ENCODE assay signal across 20 cellular contexts in the genomic region with DNA sequence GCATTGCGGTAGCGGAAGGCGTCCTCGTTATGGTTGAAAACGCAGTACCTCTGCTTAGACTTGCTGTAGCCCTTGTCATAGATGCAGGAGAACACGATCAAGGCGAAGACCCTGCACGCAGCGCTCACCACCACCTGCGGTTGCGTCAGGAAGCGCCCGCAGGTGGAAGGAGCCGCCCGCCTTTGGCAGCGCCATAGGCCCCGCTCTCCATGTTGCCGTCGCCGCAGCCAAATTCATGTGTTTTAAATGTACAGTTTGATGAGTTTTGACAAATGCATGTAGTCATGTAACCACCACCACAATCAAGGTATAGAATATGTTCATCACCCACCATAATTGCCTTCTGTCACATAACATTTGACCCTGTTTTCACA.
A peak's percentile ranks its signal among the peaks of the same experiment; 100 is the strongest.
DNase-seq lines count a peak whose midpoint lies in the region; ATAC-seq and TF ChIP-seq lines count a peak whose summit lies in the region.
"Had no signal": no experiment of that assay in that cellular context is flagged by ENCODE, and none has a peak within 500 bp of the region (broad histone marks: within the 10 kb centered on the region; RNA-seq: fewer than 3 reads in every experiment).

No MANE protein-coding gene starts in this region.

- no peaks in the 10 kb centered on the region for H3K79me2 ChIP-seq in mammary epithelial cell (ENCODE audit: insufficient read depth, low read length)
- no peaks in the 10 kb centered on the region for H3K79me2 ChIP-seq in Karpas-422 (ENCODE audit: low read length)

- POLR2A ChIA-PET in MCF 10A (lab: Yijun Ruan, JAX): no interaction called here

- H3K9me2 ChIP-seq in Karpas-422 (replicated peaks; ENCODE audit: insufficient read depth, low read length): no peaks in the 10 kb centered on the region

- no peaks in the 10 kb centered on the region for H3K4me1 ChIP-seq in mammary epithelial cell (ENCODE audit: insufficient read depth, low read length)
- H3K4me1 ChIP-seq in Karpas-422 (ENCODE audit: low read length): peaks cover 7% of the 10 kb centered on the region
- H3K4me1 ChIP-seq: A549, Caco-2 had no signal

- H3K36me3 Mint-ChIP-seq in MCF 10A (ENCODE audit: insufficient read depth, unreplicated experiment): no peaks in the 10 kb centered on the region
- H3K36me3 Mint-ChIP-seq in memory B cell: no peaks in the 10 kb centered on the region
- no peaks in the 10 kb centered on the region for H3K36me3 Mint-ChIP-seq in natural killer cell treated with Interleukin-12 subunit alpha and Interleukin-12 subunit beta and Interleukin-15 and Interleukin-18, amount 100 ng/mL, for 72 hours
- H3K36me3 Mint-ChIP-seq in stimulated activated memory B cell treated with anti-CD40 and anti-IgM and Interleukin-4, amounts not matched to agents 10 μg/mL and 1 μg/mL and 100 μg/mL, for 72 hours: no peaks in the 10 kb centered on the region
- H3K36me3 Mint-ChIP-seq: CD8-positive, alpha-beta T cell had no signal

- intact Hi-C loops in MCF 10A (cut with micrococcal nuclease): no loop called here
- intact Hi-C loops in mammary epithelial cell (cut with micrococcal nuclease): no loop called here

- no peaks in the 10 kb centered on the region for H3K27me3 ChIP-seq in mammary epithelial cell (ENCODE audit: insufficient read depth, low read length)
- H3K27me3 ChIP-seq in Karpas-422 (ENCODE audit: low read length): no peaks in the 10 kb centered on the region
- H3K27me3 ChIP-seq: BLaER1 treated with 17β-estradiol and CSF1 and Interleukin-3, amounts not matched to agents 10 nM and 100 nM had no signal

- no peaks in the 10 kb centered on the region for H3K36me3 ChIP-seq in mammary epithelial cell (ENCODE audit: insufficient read depth, low read length)
- H3K36me3 ChIP-seq in Karpas-422 (ENCODE audit: insufficient read depth, low read length): no peaks in the 10 kb centered on the region
- H3K36me3 ChIP-seq: BLaER1 treated with 17β-estradiol and CSF1 and Interleukin-3, amounts not matched to agents 10 nM and 100 nM had no signal

- no peak for DNase-seq in MCF 10A (ENCODE audit: unreplicated experiment)
- no peak for DNase-seq in mammary epithelial cell
- DNase-seq in memory B cell (ENCODE audit: low spot score in 2 of 2): no peak
- DNase-seq in natural killer cell treated with Interleukin-12 subunit alpha and Interleukin-12 subunit beta and Interleukin-15 and Interleukin-18, amount 100 ng/mL, for 72 hours (ENCODE audit: low spot score): no peak
- DNase-seq in SIG-M5 (lab: John Stamatoyannopoulos, UW): no peak
- DNase-seq in Karpas-422: no peak
- DNase-seq: AML-193; Caco-2; Calu3; CD4-positive, alpha-beta T cell; CD8-positive, alpha-beta T cell; DMS79 treated with DMSO at 0.1 percent for 48 hours; GF-D8 had no signal

- WGBS in mammary epithelial cell (ENCODE audit: low coverage, missing lambda C conversion rate): 94% methylated on average over 13 of the region's 20 CpGs

- H3K27me3 Mint-ChIP-seq in MCF 10A (ENCODE audit: insufficient read depth, unreplicated experiment) (no peaks in the 10 kb centered on the region), memory B cell (no peaks in the 10 kb centered on the region)
- H3K27me3 Mint-ChIP-seq in natural killer cell treated with Interleukin-12 subunit alpha and Interleukin-12 subunit beta and Interleukin-15 and Interleukin-18, amount 100 ng/mL, for 72 hours: peaks cover 0 to 7% of the 10 kb centered on the region in 2 donors
- peaks cover 23% of the 10 kb centered on the region for H3K27me3 Mint-ChIP-seq in stimulated activated memory B cell treated with anti-CD40 and anti-IgM and Interleukin-4, amounts not matched to agents 10 μg/mL and 1 μg/mL and 100 μg/mL, for 72 hours
- H3K27me3 Mint-ChIP-seq: CD4-positive, alpha-beta T cell had no signal

- BruUV-seq in MCF 10A (replicated peaks; lab: Mats Ljungman, UMichigan) (no TSS peak), mammary epithelial cell (replicated peaks; lab: Mats Ljungman, UMichigan) (no TSS peak)

- no peak overlapping the region for H3K4me2 ChIP-seq in mammary epithelial cell (ENCODE audit: insufficient read depth, low read depth, low read length)
- H3K4me2 ChIP-seq in Karpas-422 (ENCODE audit: low read depth, low read length, poor library complexity, severe bottlenecking): no peak overlapping the region
- H3K4me2 ChIP-seq: A549; BLaER1 treated with 17β-estradiol and CSF1 and Interleukin-3, amounts not matched to agents 10 nM and 100 nM had no signal

- dilution Hi-C loops in mammary epithelial cell (cut with HindIII; ENCODE audit: low sequenced_read_pairs): no loop called here

- H3K27ac Mint-ChIP-seq in MCF 10A (ENCODE audit: low read depth, unreplicated experiment) (peak overlapping the region; percentile 33), memory B cell (no peak overlapping the region)
- H3K27ac Mint-ChIP-seq in natural killer cell treated with Interleukin-12 subunit alpha and Interleukin-12 subunit beta and Interleukin-15 and Interleukin-18, amount 100 ng/mL, for 72 hours: no peak overlapping the region
- H3K27ac Mint-ChIP-seq in stimulated activated memory B cell treated with anti-CD40 and anti-IgM and Interleukin-4, amounts not matched to agents 10 μg/mL and 1 μg/mL and 100 μg/mL, for 72 hours: no peak overlapping the region
- H3K27ac Mint-ChIP-seq: B cell; CD4-positive, alpha-beta T cell; CD8-positive, alpha-beta T cell had no signal

- H3K9ac ChIP-seq in mammary epithelial cell (ENCODE audit: insufficient read depth, low read length): no peak overlapping the region
- H3K9ac ChIP-seq in Karpas-422 (ENCODE audit: low read length): no peak overlapping the region
- H3K9ac ChIP-seq: BLaER1 treated with 17β-estradiol and CSF1 and Interleukin-3, amounts not matched to agents 10 nM and 100 nM had no signal

- CTCF ChIA-PET in MCF 10A (lab: Yijun Ruan, JAX) (no interaction called here), mammary epithelial cell (lab: Charles Lee; ENCODE audit: low non-redundant PET) (no interaction called here)

- H3K4me1 Mint-ChIP-seq in MCF 10A (ENCODE audit: insufficient read depth, unreplicated experiment) (no peaks in the 10 kb centered on the region), memory B cell (peaks cover 19% of the 10 kb centered on the region)
- H3K4me1 Mint-ChIP-seq in natural killer cell treated with Interleukin-12 subunit alpha and Interleukin-12 subunit beta and Interleukin-15 and Interleukin-18, amount 100 ng/mL, for 72 hours (ENCODE audit: low read depth in 2 of 2): peaks cover 18 to 28% of the 10 kb centered on the region in 2 donors
- H3K4me1 Mint-ChIP-seq in stimulated activated memory B cell treated with anti-CD40 and anti-IgM and Interleukin-4, amounts not matched to agents 10 μg/mL and 1 μg/mL and 100 μg/mL, for 72 hours: peaks cover 13% of the 10 kb centered on the region

- TF ChIP-seq CTCF in MCF 10A (IDR thresholded peaks at IDR 0.05; ENCODE audit: unreplicated experiment) (no peak), mammary epithelial cell (conservative IDR thresholded peaks at IDR 0.05 in 1 of 2, IDR thresholded peaks at IDR 0.05 in 1 of 2; ENCODE audit: extremely low read depth in 1 of 2, insufficient read depth in 1 of 2, low read depth in 1 of 2, low read length in 2 of 2) (no peak)

- H3K9me3 Mint-ChIP-seq in MCF 10A (ENCODE audit: unreplicated experiment) (no peaks in the 10 kb centered on the region), memory B cell (no peaks in the 10 kb centered on the region)
- no peaks in the 10 kb centered on the region for H3K9me3 Mint-ChIP-seq in natural killer cell treated with Interleukin-12 subunit alpha and Interleukin-12 subunit beta and Interleukin-15 and Interleukin-18, amount 100 ng/mL, for 72 hours
- no peaks in the 10 kb centered on the region for H3K9me3 Mint-ChIP-seq in stimulated activated memory B cell treated with anti-CD40 and anti-IgM and Interleukin-4, amounts not matched to agents 10 μg/mL and 1 μg/mL and 100 μg/mL, for 72 hours
- H3K9me3 Mint-ChIP-seq: CD4-positive, alpha-beta T cell; CD8-positive, alpha-beta T cell had no signal

- H4K20me1 ChIP-seq in mammary epithelial cell (ENCODE audit: insufficient read depth, low read length) (no peaks in the 10 kb centered on the region), Karpas-422 (ENCODE audit: insufficient read depth, low read depth, low read length) (no peaks in the 10 kb centered on the region)
- H4K20me1 ChIP-seq: BLaER1 treated with 17β-estradiol and CSF1 and Interleukin-3, amounts not matched to agents 10 nM and 100 nM had no signal

- H3K9me3 ChIP-seq in mammary epithelial cell (replicated peaks; ENCODE audit: insufficient read depth, low read length) (no peaks in the 10 kb centered on the region), Karpas-422 (ENCODE audit: low read length) (no peaks in the 10 kb centered on the region)
- H3K9me3 ChIP-seq: A549, Caco-2 had no signal

- H3K27ac ChIP-seq in mammary epithelial cell (ENCODE audit: insufficient read depth, low read depth, low read length) (no peak overlapping the region), Karpas-422 (ENCODE audit: low read length) (no peak overlapping the region)
- H3K27ac ChIP-seq: 22Rv1; A549; BLaER1 treated with 17β-estradiol and CSF1 and Interleukin-3, amounts not matched to agents 10 nM and 100 nM; C4-2B had no signal

- H3K4me3 ChIP-seq in mammary epithelial cell (replicated peaks in 1 of 3; ENCODE audit: insufficient read depth in 1 of 3, low read depth in 2 of 3, low read length in 3 of 3): no peak overlapping the region
- H3K4me3 ChIP-seq in Karpas-422 (ENCODE audit: low read length): no peak overlapping the region
- H3K4me3 ChIP-seq: A549; BLaER1 treated with 17β-estradiol and CSF1 and Interleukin-3, amounts not matched to agents 10 nM and 100 nM had no signal

- H2AFZ ChIP-seq in mammary epithelial cell (ENCODE audit: low read depth, low read length): no peak overlapping the region
- no peak overlapping the region for H2AFZ ChIP-seq in Karpas-422 (ENCODE audit: low read length)

- in situ Hi-C loops in mammary epithelial cell (cut with MboI; ENCODE audit: low sequenced_read_pairs in 2 of 2): no loop called here

- H3K4me3 Mint-ChIP-seq in MCF 10A (ENCODE audit: unreplicated experiment) (no peak overlapping the region), memory B cell (peak overlapping the region; percentile 45)
- H3K4me3 Mint-ChIP-seq in natural killer cell treated with Interleukin-12 subunit alpha and Interleukin-12 subunit beta and Interleukin-15 and Interleukin-18, amount 100 ng/mL, for 72 hours: peak overlapping the region; percentile 22
- H3K4me3 Mint-ChIP-seq in stimulated activated memory B cell treated with anti-CD40 and anti-IgM and Interleukin-4, amounts not matched to agents 10 μg/mL and 1 μg/mL and 100 μg/mL, for 72 hours: no peak overlapping the region
- H3K4me3 Mint-ChIP-seq: B cell; CD4-positive, alpha-beta T cell; CD8-positive, alpha-beta T cell had no signal

- ATAC-seq in memory B cell (ENCODE audit: low read depth) (no peak), HG02840 (IDR thresholded peaks at IDR 0.05; ENCODE audit: low FRiP score, unreplicated experiment) (no peak)
- ATAC-seq in natural killer cell treated with Interleukin-12 subunit alpha and Interleukin-12 subunit beta and Interleukin-15 and Interleukin-18, amount 100 ng/mL, for 72 hours: peak; percentile 6 to 36
- peak; percentile 16 for ATAC-seq in stimulated activated memory B cell treated with anti-CD40 and anti-IgM and Interleukin-4, amounts not matched to agents 10 μg/mL and 1 μg/mL and 100 μg/mL, for 72 hours
- ATAC-seq: A549; CD8-positive, alpha-beta T cell had no signal

Comparison
In these comparisons a context has a peak if more than half of its experiments do, and no peak if none do; other contexts are left out.
1. H3K4me3 Mint-ChIP-seq: peak in memory B cell (single experiment) and natural killer cell treated with Interleukin-12 subunit alpha and Interleukin-12 subunit beta and Interleukin-15 and Interleukin-18, amount 100 ng/mL, for 72 hours (single experiment); none in MCF 10A (single experiment) and stimulated activated memory B cell treated with anti-CD40 and anti-IgM and Interleukin-4, amounts not matched to agents 10 μg/mL and 1 μg/mL and 100 μg/mL, for 72 hours (single experiment).
2. ATAC-seq: peak in natural killer cell treated with Interleukin-12 subunit alpha and Interleukin-12 subunit beta and Interleukin-15 and Interleukin-18, amount 100 ng/mL, for 72 hours (2 of 2) and stimulated activated memory B cell treated with anti-CD40 and anti-IgM and Interleukin-4, amounts not matched to agents 10 μg/mL and 1 μg/mL and 100 μg/mL, for 72 hours (single experiment); none in memory B cell (single experiment) and HG02840 (single experiment).